28 cellular contexts compared by ENCODE assay signal in genomic region chr3:34024447-34025240, GRCh38.
DNase-seq lines count a peak whose midpoint lies in the region; ATAC-seq, FAIRE-seq and TF ChIP-seq lines count a peak whose summit lies in the region.
"Had no signal": no experiment of that assay in that cellular context is flagged by ENCODE, and none has a peak within 500 bp of the region (broad histone marks: within the 10 kb centered on the region; RNA-seq: fewer than 3 reads in every experiment).

No MANE protein-coding gene starts in this region.

- 87 to 93% methylated on average over 3 of the region's 3 CpGs for WGBS in sigmoid colon, 2 donors

- H3K36me3 Mint-ChIP-seq in osteocyte (ENCODE audit: unreplicated experiment): no peaks in the 10 kb centered on the region
- H3K36me3 Mint-ChIP-seq: natural killer cell treated with Interleukin-12 subunit alpha and Interleukin-12 subunit beta and Interleukin-15 and Interleukin-18, amount 100 ng/mL, for 72 hours had no signal

- H3K27ac Mint-ChIP-seq in osteocyte (ENCODE audit: unreplicated experiment): no peak overlapping the region
- H3K27ac Mint-ChIP-seq: activated naive CD8-positive, alpha-beta T cell treated with anti-CD3 and anti-CD28 coated beads for 36 hours; natural killer cell treated with Interleukin-12 subunit alpha and Interleukin-12 subunit beta and Interleukin-15 and Interleukin-18, amount 100 ng/mL, for 72 hours; T-helper 2 cell treated with Interferon-gamma antibody and Interleukin-4, amounts not matched to agents 5 μg/mL and 100 μg/mL, for 36 hours had no signal

- no peaks in the 10 kb centered on the region for H3K36me3 ChIP-seq in right atrium auricular region
- H3K36me3 ChIP-seq in sigmoid colon: no peaks in the 10 kb centered on the region
- H3K36me3 ChIP-seq: ascending aorta had no signal

- no peaks in the 10 kb centered on the region for H3K27me3 Mint-ChIP-seq in osteocyte (ENCODE audit: unreplicated experiment)
- H3K27me3 Mint-ChIP-seq: activated naive CD8-positive, alpha-beta T cell treated with anti-CD3 and anti-CD28 coated beads for 36 hours; natural killer cell treated with Interleukin-12 subunit alpha and Interleukin-12 subunit beta and Interleukin-15 and Interleukin-18, amount 100 ng/mL, for 72 hours had no signal

- TF ChIP-seq CTCF in fibroblast of mammary gland (conservative IDR thresholded peaks at IDR 0.05; ENCODE audit: control insufficient read depth, insufficient read depth, low read depth, low read length): no peak
- TF ChIP-seq CTCF in osteocyte (IDR thresholded peaks at IDR 0.05): no peak
- no peak for TF ChIP-seq CTCF in right atrium auricular region (IDR thresholded peaks at IDR 0.05)
- no peak for TF ChIP-seq CTCF in sigmoid colon (IDR thresholded peaks at IDR 0.05)

- peaks cover 3% of the 10 kb centered on the region for H3K4me1 Mint-ChIP-seq in osteocyte (ENCODE audit: unreplicated experiment)

- ATAC-seq in HG02588 (IDR thresholded peaks at IDR 0.05; ENCODE audit: unreplicated experiment): no peak
- ATAC-seq: PC-3 had no signal

- H3K9me3 ChIP-seq in right atrium auricular region (no peaks in the 10 kb centered on the region), sigmoid colon (no peaks in the 10 kb centered on the region)
- H3K9me3 ChIP-seq: ascending aorta had no signal

- H3K27ac ChIP-seq in right atrium auricular region (no peak overlapping the region), sigmoid colon (no peak overlapping the region)
- H3K27ac ChIP-seq: ascending aorta, C4-2B, parathyroid adenoma, VCaP had no signal

- TF ChIP-seq POLR2A in GM12892 (IDR thresholded peaks at IDR 0.05; ENCODE audit: low read depth, low read length): no peak
- TF ChIP-seq POLR2A in sigmoid colon (IDR thresholded peaks at IDR 0.05): no peak

- intact Hi-C loops in sigmoid colon (cut with DNase I): no loop called here

- DNase-seq in AML-193 (lab: John Stamatoyannopoulos, UW): peak; percentile 55 to 59
- no peak for DNase-seq in GM12892 (ENCODE audit: insufficient read length)
- peak; percentile 31 for DNase-seq in NCI-H510A treated with DMSO at 0.1 percent for 48 hours (lab: John Stamatoyannopoulos, UW)
- peak; percentile 49 for DNase-seq in fibroblast of mammary gland (ENCODE audit: low read depth)
- no peak for DNase-seq in osteocyte (ENCODE audit: extremely low spot score, unreplicated experiment)
- DNase-seq in right atrium auricular region (ENCODE audit: low spot score): no peak
- DNase-seq in sigmoid colon: no peak
- DNase-seq: activated CD4-positive, alpha-beta T cell treated with anti-CD3 and anti-CD28 coated beads for 4 hours; activated naive CD8-positive, alpha-beta T cell treated with anti-CD3 and anti-CD28 coated beads for 36 hours; activated T-cell treated with anti-CD3 and anti-CD28 coated beads for 4 hours; Calu3; central memory CD4-positive, alpha-beta T cell; glutamatergic neuron; NCI-H2029; NCI-H446 treated with DMSO at 0.1 percent for 48 hours; PC-3; stimulated activated CD4-positive, alpha-beta T cell treated with anti-CD3 and anti-CD28 coated beads, Interleukin-12 subunit alpha, Interleukin-12 subunit beta, amount 100 ng/mL, for 4 hours; stimulated activated CD4-positive, alpha-beta T cell treated with anti-CD3 and anti-CD28 coated beads, Interleukin-4, amount 100 ng/mL, for 1 hour; substantia nigra had no signal

- FAIRE-seq in GM12892 (lab: Jason Lieb, UNC): peak; percentile 53
- FAIRE-seq: endometrium, keratinocyte had no signal

- H3K4me1 ChIP-seq in right atrium auricular region (no peaks in the 10 kb centered on the region), sigmoid colon (no peaks in the 10 kb centered on the region)
- H3K4me1 ChIP-seq: ascending aorta, parathyroid adenoma had no signal

- H3K4me3 ChIP-seq in fibroblast of mammary gland (ENCODE audit: control insufficient read depth, low read depth, low read length) (no peak overlapping the region), right atrium auricular region (no peak overlapping the region), sigmoid colon (no peak overlapping the region)
- H3K4me3 ChIP-seq: ascending aorta had no signal

- H3K9me3 Mint-ChIP-seq in osteocyte (ENCODE audit: unreplicated experiment): no peaks in the 10 kb centered on the region
- H3K9me3 Mint-ChIP-seq: activated naive CD8-positive, alpha-beta T cell treated with anti-CD3 and anti-CD28 coated beads for 36 hours; natural killer cell treated with Interleukin-12 subunit alpha and Interleukin-12 subunit beta and Interleukin-15 and Interleukin-18, amount 100 ng/mL, for 72 hours; T-helper 2 cell treated with Interferon-gamma antibody and Interleukin-4, amounts not matched to agents 5 μg/mL and 100 μg/mL, for 36 hours had no signal

- no peaks in the 10 kb centered on the region for H3K27me3 ChIP-seq in right atrium auricular region
- H3K27me3 ChIP-seq in sigmoid colon: no peaks in the 10 kb centered on the region
- H3K27me3 ChIP-seq: ascending aorta had no signal

- TF ChIP-seq EP300 in sigmoid colon (IDR thresholded peaks at IDR 0.05): no peak

- no peak overlapping the region for H3K4me3 Mint-ChIP-seq in osteocyte (ENCODE audit: unreplicated experiment)
- H3K4me3 Mint-ChIP-seq: activated naive CD8-positive, alpha-beta T cell treated with anti-CD3 and anti-CD28 coated beads for 36 hours; natural killer cell treated with Interleukin-12 subunit alpha and Interleukin-12 subunit beta and Interleukin-15 and Interleukin-18, amount 100 ng/mL, for 72 hours; T-helper 2 cell treated with Interferon-gamma antibody and Interleukin-4, amounts not matched to agents 5 μg/mL and 100 μg/mL, for 36 hours had no signal

Comparison
In these comparisons a context has a peak if more than half of its experiments do, and no peak if none do; other contexts are left out.
1. DNase-seq: peak in AML-193 (2 of 2), NCI-H510A treated with DMSO at 0.1 percent for 48 hours (single experiment) and fibroblast of mammary gland (single experiment); none in GM12892 (single experiment), osteocyte (single experiment), right atrium auricular region (single experiment) and sigmoid colon (single experiment).